ENCODE assay signal across 22 cellular contexts in the genomic region with DNA sequence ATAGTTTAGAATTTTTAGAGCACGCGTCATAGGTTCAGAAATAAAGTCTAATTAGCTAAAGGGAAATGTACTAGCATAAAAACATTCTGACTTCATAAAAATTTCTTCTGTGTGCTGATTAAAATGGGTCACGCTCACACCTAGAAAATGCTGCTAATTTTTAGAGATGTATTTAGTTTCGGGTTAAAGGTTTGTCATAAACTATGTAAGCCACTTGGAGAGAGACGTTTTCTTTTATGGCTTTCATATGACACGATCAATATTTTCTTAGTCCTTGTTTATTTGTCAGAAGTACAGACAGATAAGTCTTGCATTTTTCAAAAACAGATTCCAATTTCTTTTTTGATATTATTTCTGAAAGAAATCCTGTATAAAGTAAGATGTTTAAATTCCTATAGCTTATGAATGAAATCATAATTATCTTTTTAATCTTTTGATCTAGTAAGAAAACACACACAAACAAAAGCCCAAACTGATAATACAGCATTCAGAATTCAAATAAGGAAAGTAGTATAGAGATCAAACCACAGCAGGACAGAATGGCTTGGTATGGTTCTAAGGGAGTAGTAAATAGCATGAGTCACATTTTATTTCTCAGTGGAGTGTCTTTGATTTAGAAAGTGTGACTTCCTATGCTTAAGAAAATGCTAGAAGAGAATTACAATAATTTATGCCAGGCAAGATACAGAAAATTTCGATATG.
"Had no signal": no experiment of that assay in that cellular context is flagged by ENCODE, and none has a peak within 500 bp of the region (broad histone marks: within the 10 kb centered on the region; RNA-seq: fewer than 3 reads in every experiment).

No MANE protein-coding gene starts in this region.

- H3K4me1 ChIP-seq: adrenal gland, gastroesophageal sphincter, left lung, right atrium auricular region, vagina had no signal

- H3K27ac Mint-ChIP-seq: activated B cell treated with CpG ODN at 0.5 μM for 24 hours; activated CD4-positive, alpha-beta T cell treated with anti-CD3 and anti-CD28 coated beads, Interleukin-2, amount 10 ng/mL, durations not matched to agents 24 days and 14 days; activated CD8-positive, alpha-beta T cell treated with anti-CD3 and anti-CD28 coated beads, Interleukin-2, amount 10 ng/mL, durations not matched to agents 7 days and 5 days; activated naive CD4-positive, alpha-beta T cell treated with anti-CD3 and anti-CD28 coated beads, Interleukin-2, amount 50 U/mL, for 24 hours; dendritic cell treated with granulocyte-macrophage colony-stimulating factor and Interleukin-4, amounts not matched to agents 40 ng/mL and 50 ng/mL, for 4 days; memory B cell; nephron; T-helper 17 cell had no signal

- ATAC-seq: activated CD8-positive, alpha-beta T cell treated with anti-CD3 and anti-CD28 coated beads, Interleukin-2, amount 10 ng/mL, durations not matched to agents 7 days and 5 days; gastroesophageal sphincter; left lung; stimulated activated naive CD8-positive, alpha-beta T cell treated with anti-CD3 and anti-CD28 coated beads, Interleukin-15, Interleukin-2, amounts not matched to agents 100 U/mL and 50 U/mL, for 24 hours; T-helper 17 cell had no signal

- H3K4me3 ChIP-seq: adrenal gland, gastroesophageal sphincter, left lung, right atrium auricular region, skin epidermis, transverse colon, vagina had no signal

- H3K27ac ChIP-seq: adrenal gland, brain microvascular endothelial cell, gastroesophageal sphincter, left lung, right atrium auricular region, skin epidermis, transverse colon, vagina had no signal

- H3K27me3 ChIP-seq: adrenal gland, brain microvascular endothelial cell, gastroesophageal sphincter, left lung, right atrium auricular region, transverse colon, vagina had no signal

- H3K4me3 Mint-ChIP-seq: activated B cell treated with CpG ODN at 0.5 μM for 24 hours; activated CD4-positive, alpha-beta T cell treated with anti-CD3 and anti-CD28 coated beads, Interleukin-2, amount 10 ng/mL, durations not matched to agents 24 days and 14 days; activated CD8-positive, alpha-beta T cell treated with anti-CD3 and anti-CD28 coated beads, Interleukin-2, amount 10 ng/mL, durations not matched to agents 7 days and 5 days; activated naive CD4-positive, alpha-beta T cell treated with anti-CD3 and anti-CD28 coated beads, Interleukin-2, amount 50 U/mL, for 24 hours; dendritic cell treated with granulocyte-macrophage colony-stimulating factor and Interleukin-4, amounts not matched to agents 40 ng/mL and 50 ng/mL, for 4 days; memory B cell; nephron; T-helper 17 cell had no signal

- H3K9me3 Mint-ChIP-seq: activated CD4-positive, alpha-beta T cell treated with anti-CD3 and anti-CD28 coated beads, Interleukin-2, amount 10 ng/mL, durations not matched to agents 24 days and 14 days had no signal

- H3K27me3 Mint-ChIP-seq: activated B cell treated with CpG ODN at 0.5 μM for 24 hours; dendritic cell treated with granulocyte-macrophage colony-stimulating factor and Interleukin-4, amounts not matched to agents 40 ng/mL and 50 ng/mL, for 4 days; T-helper 17 cell had no signal

- H3K36me3 Mint-ChIP-seq: activated naive CD4-positive, alpha-beta T cell treated with anti-CD3 and anti-CD28 coated beads, Interleukin-2, amount 50 U/mL, for 24 hours; memory B cell had no signal

- H3K36me3 ChIP-seq: adrenal gland, brain microvascular endothelial cell, gastroesophageal sphincter, left lung, right atrium auricular region, transverse colon, vagina had no signal

- H3K4me1 Mint-ChIP-seq: activated B cell treated with CpG ODN at 0.5 μM for 24 hours; activated CD4-positive, alpha-beta T cell treated with anti-CD3 and anti-CD28 coated beads, Interleukin-2, amount 10 ng/mL, durations not matched to agents 24 days and 14 days; activated naive CD4-positive, alpha-beta T cell treated with anti-CD3 and anti-CD28 coated beads, Interleukin-2, amount 50 U/mL, for 24 hours; memory B cell; nephron; T-helper 17 cell had no signal

- H3K9me3 ChIP-seq: adrenal gland had no signal

- DNase-seq: activated B cell treated with CpG ODN at 0.5 μM for 24 hours; activated CD4-positive, alpha-beta T cell treated with anti-CD3 and anti-CD28 coated beads, Interleukin-2, amount 10 ng/mL, durations not matched to agents 24 days and 14 days; activated CD8-positive, alpha-beta memory T cell treated with anti-CD3 and anti-CD28 coated beads, Interleukin-2, amount 50 U/mL, for 4 hours; activated CD8-positive, alpha-beta T cell treated with anti-CD3 and anti-CD28 coated beads, Interleukin-2, amount 10 ng/mL, durations not matched to agents 7 days and 5 days; activated effector memory CD4-positive, alpha-beta T cell treated with anti-CD3 and anti-CD28 coated beads, Interleukin-2, amount 50 U/mL, for 16 hours; activated T-cell treated with anti-CD3 and anti-CD28 coated beads, Interleukin-2, amount 50 U/mL, for 48 hours; adrenal gland; brain microvascular endothelial cell; effector memory CD4-positive, alpha-beta T cell; left lung; occipital lobe; stimulated activated naive CD8-positive, alpha-beta T cell treated with anti-CD3 and anti-CD28 coated beads, Interleukin-15, Interleukin-2, amounts not matched to agents 100 U/mL and 50 U/mL, for 24 hours; T-helper 17 cell; transverse colon had no signal
